In genomic region chr10:102650655-102651454, GRCh38 we compare ENCODE assay signal across 9 cellular contexts. TPM values are rescaled to one million over a fixed set of nuclear protein-coding genes. Genes with fewer than 3 reads are reported as not detected.
DNase-seq lines count a peak whose midpoint lies in the region; ATAC-seq and TF ChIP-seq lines count a peak whose summit lies in the region.
"Had no signal": no experiment of that assay in that cellular context is flagged by ENCODE, and none has a peak within 500 bp of the region (broad histone marks: within the 10 kb centered on the region; RNA-seq: fewer than 3 reads in every experiment).

No MANE protein-coding gene starts in this region.

- intact Hi-C loops in colonic mucosa (cut with DNase I): no loop called here

- no peak overlapping the region for H3K4me3 ChIP-seq in CD4-positive, CD25-positive, alpha-beta regulatory T cell (ENCODE audit: low read depth, low read length)
- no peak overlapping the region for H3K4me3 ChIP-seq in colonic mucosa
- peak overlapping the region; percentile 45 for H3K4me3 ChIP-seq in neural progenitor cell

- H3K27me3 Mint-ChIP-seq in CD4-positive, CD25-positive, alpha-beta regulatory T cell: no peaks in the 10 kb centered on the region
- peaks cover 11% of the 10 kb centered on the region for H3K27me3 Mint-ChIP-seq in neural progenitor cell (ENCODE audit: insufficient read depth, low read depth)

- H3K4me3 Mint-ChIP-seq in CD4-positive, CD25-positive, alpha-beta regulatory T cell: peak overlapping the region in 1 of 4 donors; percentile 68
- no peak overlapping the region for H3K4me3 Mint-ChIP-seq in neural progenitor cell

- peak overlapping the region; percentile 54 for H3K27ac ChIP-seq in CD4-positive, CD25-positive, alpha-beta regulatory T cell (ENCODE audit: insufficient read depth, low read length, poor library complexity, severe bottlenecking)
- peak overlapping the region; percentile 81 for H3K27ac ChIP-seq in KOPT-K1 (ENCODE audit: low read depth, low read length, poor library complexity, severe bottlenecking)
- no peak overlapping the region for H3K27ac ChIP-seq in colonic mucosa
- H3K27ac ChIP-seq in neural progenitor cell: peak overlapping the region; percentile 99

- H3K4me1 Mint-ChIP-seq in CD4-positive, CD25-positive, alpha-beta regulatory T cell: peaks cover 0 to 82% (median 38%) of the 10 kb centered on the region in 4 donors
- peaks cover 70% of the 10 kb centered on the region for H3K4me1 Mint-ChIP-seq in neural progenitor cell

- H3K27me3 ChIP-seq in CD4-positive, CD25-positive, alpha-beta regulatory T cell (ENCODE audit: control insufficient read depth, insufficient read depth, low read length): no peaks in the 10 kb centered on the region
- H3K27me3 ChIP-seq in colonic mucosa (no peaks in the 10 kb centered on the region), neural progenitor cell (no peaks in the 10 kb centered on the region)

- peaks cover 81% of the 10 kb centered on the region for H3K79me2 ChIP-seq in neural progenitor cell (ENCODE audit: low read depth)

- H3K27ac Mint-ChIP-seq in CD4-positive, CD25-positive, alpha-beta regulatory T cell: peak overlapping the region; percentile 63 to 92 (median 87)
- no peak overlapping the region for H3K27ac Mint-ChIP-seq in neural progenitor cell

- peak overlapping the region; percentile 93 for H3K4me2 ChIP-seq in neural progenitor cell

- H3F3A ChIP-seq in neural progenitor cell (ENCODE audit: low read depth): peaks cover 48% of the 10 kb centered on the region

- DNase-seq in CD4-positive, CD25-positive, alpha-beta regulatory T cell: no peak
- DNase-seq in colonic mucosa: no peak
- no peak for DNase-seq in neural progenitor cell (ENCODE audit: low spot score)
- no peak for DNase-seq in D341Med (ENCODE audit: low spot score)
- no peak for DNase-seq in DMS 273 (lab: John Stamatoyannopoulos, UW; ENCODE audit: unreplicated experiment)
- no peak for DNase-seq in activated CD8-positive, alpha-beta memory T cell treated with anti-CD3 and anti-CD28 coated beads, Interleukin-2, amount 50 U/mL, for 48 hours
- DNase-seq: cerebellar nuclear complex had no signal

- no peak for TF ChIP-seq CTCF in colonic mucosa (IDR thresholded peaks at IDR 0.05)
- no peak for TF ChIP-seq CTCF in neural progenitor cell (IDR thresholded peaks at IDR 0.05)

- no peaks in the 10 kb centered on the region for H3K9me3 Mint-ChIP-seq in CD4-positive, CD25-positive, alpha-beta regulatory T cell
- H3K9me3 Mint-ChIP-seq in neural progenitor cell: peaks cover 3% of the 10 kb centered on the region

- H3K9ac ChIP-seq in colonic mucosa (ENCODE audit: low read depth in 2 of 2, low read length in 2 of 2) (peak overlapping the region; percentile 17 to 100), neural progenitor cell (no peak overlapping the region)

- no peaks in the 10 kb centered on the region for H3K9me3 ChIP-seq in CD4-positive, CD25-positive, alpha-beta regulatory T cell (ENCODE audit: control insufficient read depth in 2 of 2, low read length in 2 of 2)
- H3K9me3 ChIP-seq in KOPT-K1 (ENCODE audit: insufficient read depth, low read length, poor library complexity, severe bottlenecking) (no peaks in the 10 kb centered on the region), colonic mucosa (no peaks in the 10 kb centered on the region), neural progenitor cell (ENCODE audit: low read depth) (no peaks in the 10 kb centered on the region)

- peaks cover 77% of the 10 kb centered on the region for H3K4me1 ChIP-seq in CD4-positive, CD25-positive, alpha-beta regulatory T cell (ENCODE audit: control insufficient read depth, insufficient read depth, low read length, poor library complexity, severe bottlenecking)
- H3K4me1 ChIP-seq in colonic mucosa (peaks cover 35% of the 10 kb centered on the region), neural progenitor cell (peaks cover 68% of the 10 kb centered on the region)

- H3K36me3 Mint-ChIP-seq in CD4-positive, CD25-positive, alpha-beta regulatory T cell: peaks cover 18% of the 10 kb centered on the region
- H3K36me3 Mint-ChIP-seq in neural progenitor cell: peaks cover 24% of the 10 kb centered on the region

- ATAC-seq in CD4-positive, CD25-positive, alpha-beta regulatory T cell (ENCODE audit: low read depth in 2 of 2): no peak
- no peak for ATAC-seq in HG03565 (IDR thresholded peaks at IDR 0.05; ENCODE audit: unreplicated experiment)

- peaks cover 38% of the 10 kb centered on the region for H3K36me3 ChIP-seq in CD4-positive, CD25-positive, alpha-beta regulatory T cell (ENCODE audit: control insufficient read depth, insufficient read depth, low read length)
- H3K36me3 ChIP-seq in KOPT-K1 (ENCODE audit: insufficient read depth, low read length): peaks cover 33% of the 10 kb centered on the region
- peaks cover 2% of the 10 kb centered on the region for H3K36me3 ChIP-seq in colonic mucosa
- no peaks in the 10 kb centered on the region for H3K36me3 ChIP-seq in neural progenitor cell

- H2AFZ ChIP-seq in neural progenitor cell (replicated peaks): no peak overlapping the region

- peaks cover 91% of the 10 kb centered on the region for H4K20me1 ChIP-seq in neural progenitor cell (ENCODE audit: low read depth)

RNA-seq across cellular contexts. Expression of gene TRIM8, which starts 6.6 kb away (rescaled TPM):
- total RNA-seq in CD4-positive, CD25-positive, alpha-beta regulatory T cell: 73.4 TPM
- polyA plus RNA-seq in CD4-positive, CD25-positive, alpha-beta regulatory T cell: 10 to 100 TPM; 30.2 to 38.3 (median 36.4) TPM
- total RNA-seq in colonic mucosa (10 to 100 TPM; 64.9 to 79.6 TPM), neural progenitor cell (ENCODE audit: low replicate concordance) (31.4 and 33.8 TPM in 2 replicates)
